In genomic region chr3:127775398-127776109, GRCh38 we compare ENCODE assay signal across 8 cellular contexts. TPM values are rescaled to one million over a fixed set of nuclear protein-coding genes. Genes with fewer than 3 reads are reported as not detected.
DNase-seq lines count a peak whose midpoint lies in the region; ATAC-seq and TF ChIP-seq lines count a peak whose summit lies in the region.

No MANE protein-coding gene starts in this region.

- H3K27ac Mint-ChIP-seq in central memory CD8-positive, alpha-beta T cell (ENCODE audit: low read depth), result peak overlapping the region; percentile 54

- no peaks in the 10 kb centered on the region for H3K27me3 Mint-ChIP-seq in central memory CD8-positive, alpha-beta T cell

- no peaks in the 10 kb centered on the region for H3K9me3 Mint-ChIP-seq in central memory CD8-positive, alpha-beta T cell

- TF ChIP-seq POLR2A in erythroblast (IDR thresholded peaks at IDR 0.05; ENCODE audit: low read length), result no peak

- H3K4me1 Mint-ChIP-seq in central memory CD8-positive, alpha-beta T cell, result no peaks in the 10 kb centered on the region

- no peak overlapping the region for H3K4me3 Mint-ChIP-seq in central memory CD8-positive, alpha-beta T cell

- no peak for ATAC-seq in central memory CD8-positive, alpha-beta T cell (replicated peaks; ENCODE audit: extremely low read depth, poor library complexity, severe bottlenecking)
- ATAC-seq in GM18511 (IDR thresholded peaks at IDR 0.05; ENCODE audit: unreplicated experiment) (no peak), HG03135 (IDR thresholded peaks at IDR 0.05; ENCODE audit: unreplicated experiment) (no peak)

- DNase-seq in ELR (ENCODE audit: low read depth) (peak; percentile 75), NCI-H2081 treated with DMSO at 0.1 percent for 48 hours (lab: John Stamatoyannopoulos, UW) (peak; percentile 89), myocyte (ENCODE audit: low read depth) (peak; percentile 99), erythroblast (lab: John Stamatoyannopoulos, UW) (no peak)
- no peak for DNase-seq in central memory CD8-positive, alpha-beta T cell (ENCODE audit: low spot score in 2 of 2)
- no peak for DNase-seq in activated naive CD4-positive, alpha-beta T cell (lab: John Stamatoyannopoulos, UW)

- H3K36me3 Mint-ChIP-seq in central memory CD8-positive, alpha-beta T cell (ENCODE audit: insufficient read depth), result no peaks in the 10 kb centered on the region

RNA-seq across cellular contexts. Expression of gene MGLL, which starts 46.8 kb away (rescaled TPM):
- 102 and 107 TPM in 2 replicates for total RNA-seq in myocyte
- 107 TPM for polyA plus RNA-seq in myocyte (2012)

Comparison
In these comparisons a context has a peak if more than half of its experiments do, and no peak if none do; other contexts are left out.
1. DNase-seq: peak in ELR (single experiment), NCI-H2081 treated with DMSO at 0.1 percent for 48 hours (single experiment) and myocyte (single experiment); none in central memory CD8-positive, alpha-beta T cell (0 of 2), activated naive CD4-positive, alpha-beta T cell (0 of 4) and erythroblast (0 of 2).